In genomic region chr2:38315707-38316333, GRCh38 we compare ENCODE assay signal across 9 cellular contexts.
DNase-seq lines count a peak whose midpoint lies in the region; ATAC-seq, FAIRE-seq and TF ChIP-seq lines count a peak whose summit lies in the region.
"Had no signal": no experiment of that assay in that cellular context is flagged by ENCODE, and none has a peak within 500 bp of the region (broad histone marks: within the 10 kb centered on the region; RNA-seq: fewer than 3 reads in every experiment).

No MANE protein-coding gene starts in this region.

- intact Hi-C loops in naive thymus-derived CD4-positive, alpha-beta T cell (cut with micrococcal nuclease), result loop anchor here (1.0 to 5.0 kb wide), 9 partner anchors 60 to 425 kb away; partner anchors contain the start of gene ATL2 (in 1 of the 2)

- peak; percentile 86 for TF ChIP-seq CTCF in RWPE2 (IDR thresholded peaks at IDR 0.05; ENCODE audit: poor library complexity, severe bottlenecking)

- no peak overlapping the region for H3K4me3 Mint-ChIP-seq in naive thymus-derived CD4-positive, alpha-beta T cell
- H3K4me3 Mint-ChIP-seq: CD8-positive, alpha-beta memory T cell had no signal

- ATAC-seq in RWPE2 (ENCODE audit: low read depth) (peak; percentile 54; the same call in 2 of the 3 replicates), esophagus mucosa (peak; percentile 60), HG02938 (IDR thresholded peaks at IDR 0.05; ENCODE audit: unreplicated experiment) (no peak)
- peak; percentile 66 for ATAC-seq in naive thymus-derived CD4-positive, alpha-beta T cell

- peaks cover 4 to 30% (median 22%) of the 10 kb centered on the region in 5 donors for H3K36me3 Mint-ChIP-seq in naive thymus-derived CD4-positive, alpha-beta T cell

- no peak for FAIRE-seq in HTR-8/SVneo (lab: Jason Lieb, UNC)

- H3K9me3 Mint-ChIP-seq in naive thymus-derived CD4-positive, alpha-beta T cell, result no peaks in the 10 kb centered on the region
- H3K9me3 Mint-ChIP-seq: CD8-positive, alpha-beta memory T cell had no signal

- DNase-seq in NCI-H2081 (lab: John Stamatoyannopoulos, UW) (peak; percentile 4 to 50), NCI-H2081 treated with DMSO at 0.1 percent for 48 hours (lab: John Stamatoyannopoulos, UW) (no peak), HTR-8/SVneo (ENCODE audit: insufficient read length, low spot score) (peak; percentile 49), RWPE2 (ENCODE audit: low spot score) (no peak)
- peak in 7 of 9 donors; percentile 14 to 50 (median 33) for DNase-seq in naive thymus-derived CD4-positive, alpha-beta T cell
- DNase-seq in NK-92 treated with Interleukin-12 subunit alpha and Interleukin-12 subunit beta, amount 100 ng/mL, for 24 hours (lab: John Stamatoyannopoulos, UW), result no peak

- no peak overlapping the region for H3K27ac ChIP-seq in RWPE2 (ENCODE audit: poor library complexity, severe bottlenecking)
- H3K27ac ChIP-seq in naive thymus-derived CD4-positive, alpha-beta T cell (ENCODE audit: low read depth, low read length), result no peak overlapping the region

- peaks cover 0 to 6% (median 0%) of the 10 kb centered on the region in 7 donors for H3K4me1 Mint-ChIP-seq in naive thymus-derived CD4-positive, alpha-beta T cell
- H3K4me1 Mint-ChIP-seq: CD8-positive, alpha-beta memory T cell had no signal

- no peak overlapping the region for H3K27ac Mint-ChIP-seq in naive thymus-derived CD4-positive, alpha-beta T cell

- no peaks in the 10 kb centered on the region for H3K27me3 Mint-ChIP-seq in naive thymus-derived CD4-positive, alpha-beta T cell
- H3K27me3 Mint-ChIP-seq: CD8-positive, alpha-beta memory T cell had no signal

- H3K9me3 ChIP-seq in RWPE2 (ENCODE audit: severe bottlenecking), result no peaks in the 10 kb centered on the region
- H3K9me3 ChIP-seq in naive thymus-derived CD4-positive, alpha-beta T cell (ENCODE audit: control insufficient read depth in 2 of 3, low read length in 3 of 3), result no peaks in the 10 kb centered on the region

- no peak overlapping the region for H3K4me3 ChIP-seq in RWPE2 (ENCODE audit: severe bottlenecking)
- no peak overlapping the region for H3K4me3 ChIP-seq in naive thymus-derived CD4-positive, alpha-beta T cell (ENCODE audit: low read length)

- no peaks in the 10 kb centered on the region for H3K27me3 ChIP-seq in RWPE2 (ENCODE audit: insufficient read depth, poor library complexity, severe bottlenecking)
- H3K27me3 ChIP-seq in naive thymus-derived CD4-positive, alpha-beta T cell (ENCODE audit: control insufficient read depth in 2 of 2, insufficient read depth in 2 of 2, low read length in 2 of 2), result no peaks in the 10 kb centered on the region

- CTCF ChIA-PET in naive thymus-derived CD4-positive, alpha-beta T cell (lab: Charles Lee), result interaction anchor here (0.7 to 4.5 kb wide), 20 partner anchors 9 to 426 kb away, joined by 3 to 69 read pairs (median 4); no protein-coding TSS in a partner anchor

- POLR2A ChIA-PET in naive thymus-derived CD4-positive, alpha-beta T cell (lab: Charles Lee), result interaction anchor here (1.0 kb wide), 2 partner anchors 14 to 192 kb away, joined by 3 read pairs; no protein-coding TSS in a partner anchor

- no peaks in the 10 kb centered on the region for H3K4me1 ChIP-seq in RWPE2 (ENCODE audit: insufficient read depth, poor library complexity, severe bottlenecking)
- no peaks in the 10 kb centered on the region for H3K4me1 ChIP-seq in naive thymus-derived CD4-positive, alpha-beta T cell (ENCODE audit: control insufficient read depth in 2 of 2, insufficient read depth in 2 of 2, low read length in 2 of 2)

- peaks cover 73% of the 10 kb centered on the region for H3K36me3 ChIP-seq in RWPE2 (ENCODE audit: low read depth)
- peaks cover 0 to 24% (median 0%) of the 10 kb centered on the region in 3 experiments for H3K36me3 ChIP-seq in naive thymus-derived CD4-positive, alpha-beta T cell (ENCODE audit: control insufficient read depth in 2 of 3, insufficient read depth in 3 of 3, low read length in 3 of 3)

Comparison
In these comparisons a context has a peak if more than half of its experiments do, and no peak if none do; other contexts are left out.
1. DNase-seq: peak in NCI-H2081 (2 of 2), HTR-8/SVneo (single experiment) and naive thymus-derived CD4-positive, alpha-beta T cell (7 of 9); none in NCI-H2081 treated with DMSO at 0.1 percent for 48 hours (single experiment), RWPE2 (single experiment) and NK-92 treated with Interleukin-12 subunit alpha and Interleukin-12 subunit beta, amount 100 ng/mL, for 24 hours (single experiment).